In genomic region chr5:36034536-36035134, GRCh38 we compare ENCODE assay signal across 15 cellular contexts. TPM values are rescaled to one million over a fixed set of nuclear protein-coding genes. Genes with fewer than 3 reads are reported as not detected.
"Had no signal": no experiment of that assay in that cellular context is flagged by ENCODE, and none has a peak within 500 bp of the region (broad histone marks: within the 10 kb centered on the region; RNA-seq: fewer than 3 reads in every experiment).

No MANE protein-coding gene starts in this region.

RNA-seq across cellular contexts. Expression of gene UGT3A2, which starts 32.0 kb away (rescaled TPM):
- total RNA-seq: dermis blood vessel endothelial cell, endothelial cell of umbilical vein, epithelial cell of proximal tubule, esophagus squamous epithelium, gastrocnemius medialis, glomerular endothelial cell, heart right ventricle, left ventricle myocardium superior, lower lobe of right lung, lung microvascular endothelial cell, mesenteric fat pad, myocyte had no signal

RNA-seq across cellular contexts. Expression of gene UGT3A1, which starts 43.4 kb away (rescaled TPM):
- total RNA-seq: dermis blood vessel endothelial cell, endothelial cell of umbilical vein, glomerular endothelial cell, heart right ventricle, left cardiac atrium, left ventricle myocardium superior, lower lobe of right lung, lung microvascular endothelial cell, mesenteric fat pad, mesothelial cell of epicardium, mucosa of descending colon, myocyte had no signal
